Comparison of ENCODE assay signal across 9 cellular contexts in the genomic region with DNA sequence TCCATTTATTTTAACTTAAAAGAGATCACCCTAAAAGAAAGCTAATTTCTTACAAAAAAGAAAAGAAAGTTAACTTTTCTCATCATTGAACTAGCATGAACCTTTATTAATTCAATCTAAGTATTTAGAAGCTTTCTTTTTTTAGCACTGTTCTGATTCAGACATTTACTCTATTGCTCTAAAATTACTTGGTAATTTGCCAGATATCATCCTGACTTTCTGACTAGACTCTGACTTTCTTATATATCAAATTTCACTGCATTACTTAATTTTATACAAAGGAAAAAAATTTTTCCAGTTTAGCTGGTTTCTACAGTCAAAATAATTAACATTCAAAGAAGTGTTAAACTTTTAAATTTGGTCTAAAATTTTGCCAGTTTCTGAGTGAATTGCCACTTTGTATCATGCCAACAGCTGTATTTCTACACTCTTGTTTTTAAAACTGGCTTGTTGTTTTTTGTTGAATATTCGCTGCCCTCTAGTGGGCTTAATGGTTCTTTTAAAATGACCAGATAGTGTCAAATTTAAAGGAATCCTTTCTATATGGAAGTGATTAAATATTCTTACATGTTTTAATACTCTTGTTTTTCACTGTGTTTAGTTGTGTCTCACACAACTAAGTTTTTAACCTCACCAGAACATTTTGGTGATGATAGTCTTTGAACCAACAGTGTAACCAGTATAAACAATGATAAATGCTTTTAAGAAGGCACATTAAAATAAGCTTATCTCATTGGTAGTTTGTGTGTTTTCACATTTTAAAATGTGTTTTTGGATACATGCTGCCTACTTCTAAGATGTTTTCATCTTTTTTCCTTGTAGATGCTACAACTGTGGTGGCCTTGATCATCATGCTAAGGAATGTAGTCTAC.
DNase-seq lines count a peak whose midpoint lies in the region; ATAC-seq, FAIRE-seq and TF ChIP-seq lines count a peak whose summit lies in the region.
"Had no signal": no experiment of that assay in that cellular context is flagged by ENCODE, and none has a peak within 500 bp of the region (broad histone marks: within the 10 kb centered on the region; RNA-seq: fewer than 3 reads in every experiment).

No MANE protein-coding gene starts in this region.

- CTCF ChIA-PET in CD4-positive, alpha-beta T cell (lab: Charles Lee) = interaction anchor here (1.2 kb wide), 1 partner anchor 10 kb away, joined by 3 read pairs; no protein-coding TSS in a partner anchor

- no peak overlapping the region for H3K27ac Mint-ChIP-seq in nephron
- H3K27ac Mint-ChIP-seq in CD4-positive, alpha-beta T cell = no peak overlapping the region

- no peaks in the 10 kb centered on the region for H3K9me3 Mint-ChIP-seq in nephron
- no peaks in the 10 kb centered on the region for H3K9me3 Mint-ChIP-seq in CD4-positive, alpha-beta T cell
- H3K9me3 Mint-ChIP-seq: central memory CD8-positive, alpha-beta T cell had no signal

- TF ChIP-seq CTCF in bronchial epithelial cell (IDR thresholded peaks at IDR 0.05; ENCODE audit: insufficient read depth, low read length, severe bottlenecking) (peak; percentile 17), nephron (IDR thresholded peaks at IDR 0.05; ENCODE audit: unreplicated experiment in 3 of 3) (peak; percentile 53 to 76 (median 58))
- no peak for TF ChIP-seq CTCF in CD4-positive, alpha-beta T cell (IDR thresholded peaks at IDR 0.05)

- peak; percentile 55 for ATAC-seq in GM18511 (IDR thresholded peaks at IDR 0.05; ENCODE audit: unreplicated experiment)
- ATAC-seq in CD4-positive, alpha-beta T cell (ENCODE audit: poor library complexity) = no peak
- no peak for ATAC-seq in GM21619 (IDR thresholded peaks at IDR 0.05; ENCODE audit: unreplicated experiment)
- no peak for ATAC-seq in GM21526 (IDR thresholded peaks at IDR 0.05; ENCODE audit: low FRiP score, unreplicated experiment)

- no peak overlapping the region for H3K27ac ChIP-seq in CD4-positive, alpha-beta T cell (ENCODE audit: low read depth, low read length)

- H3K36me3 Mint-ChIP-seq in nephron (ENCODE audit: low read depth) = peaks cover 14% of the 10 kb centered on the region
- H3K36me3 Mint-ChIP-seq in CD4-positive, alpha-beta T cell (ENCODE audit: low read depth) = no peaks in the 10 kb centered on the region

- FAIRE-seq in bronchial epithelial cell (lab: Jason Lieb, UNC) = no peak

- DNase-seq in AG08395 (ENCODE audit: low spot score) = peak; percentile 43
- DNase-seq in NCI-H2227 treated with DMSO at 0.1 percent for 48 hours (lab: John Stamatoyannopoulos, UW) = peak; percentile 33
- peak; percentile 84 for DNase-seq in bronchial epithelial cell (ENCODE audit: low read depth)
- DNase-seq in CD4-positive, alpha-beta T cell = no peak

- no peak overlapping the region for H3K4me3 Mint-ChIP-seq in nephron
- no peak overlapping the region for H3K4me3 Mint-ChIP-seq in CD4-positive, alpha-beta T cell
- H3K4me3 Mint-ChIP-seq: central memory CD8-positive, alpha-beta T cell had no signal

- POLR2A ChIA-PET in CD4-positive, alpha-beta T cell (lab: Charles Lee) = no interaction called here

- no peaks in the 10 kb centered on the region for H3K4me1 Mint-ChIP-seq in nephron
- H3K4me1 Mint-ChIP-seq in CD4-positive, alpha-beta T cell (ENCODE audit: low read depth) = no peaks in the 10 kb centered on the region
- H3K4me1 Mint-ChIP-seq: central memory CD8-positive, alpha-beta T cell had no signal

- H3K27me3 ChIP-seq in bronchial epithelial cell (ENCODE audit: control insufficient read depth, insufficient read depth, low read length) = no peaks in the 10 kb centered on the region
- H3K27me3 ChIP-seq in CD4-positive, alpha-beta T cell (ENCODE audit: control insufficient read depth, insufficient read depth, low read length) = no peaks in the 10 kb centered on the region

- H3K27me3 Mint-ChIP-seq in nephron (ENCODE audit: low read depth) = no peaks in the 10 kb centered on the region
- H3K27me3 Mint-ChIP-seq in CD4-positive, alpha-beta T cell = peaks cover 9% of the 10 kb centered on the region

- no peaks in the 10 kb centered on the region for H3K36me3 ChIP-seq in bronchial epithelial cell (ENCODE audit: control insufficient read depth, insufficient read depth, low read length)

- no peaks in the 10 kb centered on the region for H3K9me3 ChIP-seq in CD4-positive, alpha-beta T cell (ENCODE audit: control insufficient read depth, low read length)

- H3K4me3 ChIP-seq in bronchial epithelial cell (ENCODE audit: low read depth, low read length) = no peak overlapping the region

- intact Hi-C loops in CD4-positive, alpha-beta T cell (cut with DNase I, micrococcal nuclease) = loop anchor here (2.0 to 5.0 kb wide), 4 partner anchors 286 to 396 kb away; no protein-coding TSS in a partner anchor

Comparison
In these comparisons a context has a peak if more than half of its experiments do, and no peak if none do; other contexts are left out.
1. DNase-seq: peak in AG08395 (single experiment), NCI-H2227 treated with DMSO at 0.1 percent for 48 hours (single experiment) and bronchial epithelial cell (single experiment); none in CD4-positive, alpha-beta T cell (0 of 10).